In genomic region chr2:185628985-185629384, GRCh38 we compare ENCODE assay signal across 13 cellular contexts.
A peak's percentile ranks its signal among the peaks of the same experiment; 100 is the strongest.
DNase-seq lines count a peak whose midpoint lies in the region; ATAC-seq, FAIRE-seq and TF ChIP-seq lines count a peak whose summit lies in the region.
"Had no signal": no experiment of that assay in that cellular context is flagged by ENCODE, and none has a peak within 500 bp of the region (broad histone marks: within the 10 kb centered on the region; RNA-seq: fewer than 3 reads in every experiment).

No MANE protein-coding gene starts in this region.

- H4K20me1 ChIP-seq in OCI-LY1 (ENCODE audit: insufficient read depth, low read length): no peaks in the 10 kb centered on the region

- H3K4me1 Mint-ChIP-seq in immature natural killer cell: no peaks in the 10 kb centered on the region

- no peaks in the 10 kb centered on the region for H3K4me1 ChIP-seq in OCI-LY1 (ENCODE audit: insufficient read depth, low read length, severe bottlenecking)
- H3K4me1 ChIP-seq: thyroid gland had no signal

- H3K27me3 ChIP-seq in GM06990 (replicated peaks; ENCODE audit: control insufficient read depth, insufficient read depth, low read length) (no peaks in the 10 kb centered on the region), OCI-LY1 (ENCODE audit: insufficient read depth, low read length) (no peaks in the 10 kb centered on the region)
- H3K27me3 ChIP-seq: cardiac muscle cell, thyroid gland had no signal

- H3K9me3 Mint-ChIP-seq in immature natural killer cell: peaks cover 5 to 35% (median 10%) of the 10 kb centered on the region in 6 donors

- H3K4me3 ChIP-seq in GM06990 (replicated peaks; ENCODE audit: low read depth, low read length) (no peak overlapping the region), OCI-LY1 (ENCODE audit: low read depth, low read length, poor library complexity, severe bottlenecking) (no peak overlapping the region)
- H3K4me3 ChIP-seq: cardiac muscle cell, skin epidermis, thyroid gland had no signal

- H3K4me2 ChIP-seq in OCI-LY1 (ENCODE audit: low read length): no peak overlapping the region

- H2AFZ ChIP-seq in OCI-LY1 (ENCODE audit: low read length): no peak overlapping the region

- H3K9ac ChIP-seq in OCI-LY1 (ENCODE audit: low read length): no peak overlapping the region

- no peak for TF ChIP-seq POLR2A in H54 (IDR thresholded peaks at IDR 0.05; ENCODE audit: low read depth, low read length)

- H3K9me2 ChIP-seq in OCI-LY1 (ENCODE audit: low read depth, low read length): no peaks in the 10 kb centered on the region

- no peaks in the 10 kb centered on the region for H3K36me3 Mint-ChIP-seq in immature natural killer cell

- no peak overlapping the region for H3K4me3 Mint-ChIP-seq in immature natural killer cell

- H3K36me3 ChIP-seq in GM06990 (ENCODE audit: control insufficient read depth, insufficient read depth, low read length): no peaks in the 10 kb centered on the region
- no peaks in the 10 kb centered on the region for H3K36me3 ChIP-seq in OCI-LY1 (ENCODE audit: insufficient read depth, low read length)
- H3K36me3 ChIP-seq: cardiac muscle cell, thyroid gland had no signal

- DNase-seq in GM06990 (ENCODE audit: extremely low read depth, insufficient read length) (no peak), iPS DF 19.7 (ENCODE audit: low read depth, low spot score) (peak; percentile 50), immature natural killer cell (no peak), NCI-H187 (lab: John Stamatoyannopoulos, UW) (no peak), H54 (ENCODE audit: insufficient read length, low spot score) (no peak)
- DNase-seq: activated CD4-positive, CD25-positive, alpha-beta regulatory T cell treated with anti-CD3 and anti-CD28 coated beads, Interleukin-2, amount 50 U/mL, for 72 hours; NCI-H2227 treated with DMSO at 0.1 percent for 48 hours; thyroid gland had no signal

- no peaks in the 10 kb centered on the region for H3K9me3 ChIP-seq in OCI-LY1 (ENCODE audit: low read length)
- H3K9me3 ChIP-seq: thyroid gland had no signal

- ATAC-seq in GM21723 (IDR thresholded peaks at IDR 0.05; ENCODE audit: unreplicated experiment) (peak; percentile 77), GM19452 (IDR thresholded peaks at IDR 0.05; ENCODE audit: unreplicated experiment) (no peak)

- FAIRE-seq in H54 (lab: Jason Lieb, UNC): no peak

- no peaks in the 10 kb centered on the region for H3K27me3 Mint-ChIP-seq in immature natural killer cell (ENCODE audit: low read depth in 3 of 3)

- H3K27ac Mint-ChIP-seq in immature natural killer cell: no peak overlapping the region

- H3K27ac ChIP-seq in OCI-LY1 (ENCODE audit: low read depth, low read length, poor library complexity, severe bottlenecking): no peak overlapping the region
- H3K27ac ChIP-seq: cardiac muscle cell, skin epidermis, thyroid gland had no signal

- TF ChIP-seq CTCF in GM06990 (IDR thresholded peaks at IDR 0.05; ENCODE audit: insufficient read depth, low read length, poor library complexity, severe bottlenecking): peak; percentile 60
- peak; percentile 66 for TF ChIP-seq CTCF in OCI-LY1 (IDR thresholded peaks at IDR 0.05; ENCODE audit: low read length)

- no peaks in the 10 kb centered on the region for H3F3A ChIP-seq in OCI-LY1 (ENCODE audit: insufficient read depth, low read length)

- H3K79me2 ChIP-seq in OCI-LY1 (ENCODE audit: insufficient read depth, low read length): no peaks in the 10 kb centered on the region
